22 cellular contexts compared by ENCODE assay signal in the genomic region with DNA sequence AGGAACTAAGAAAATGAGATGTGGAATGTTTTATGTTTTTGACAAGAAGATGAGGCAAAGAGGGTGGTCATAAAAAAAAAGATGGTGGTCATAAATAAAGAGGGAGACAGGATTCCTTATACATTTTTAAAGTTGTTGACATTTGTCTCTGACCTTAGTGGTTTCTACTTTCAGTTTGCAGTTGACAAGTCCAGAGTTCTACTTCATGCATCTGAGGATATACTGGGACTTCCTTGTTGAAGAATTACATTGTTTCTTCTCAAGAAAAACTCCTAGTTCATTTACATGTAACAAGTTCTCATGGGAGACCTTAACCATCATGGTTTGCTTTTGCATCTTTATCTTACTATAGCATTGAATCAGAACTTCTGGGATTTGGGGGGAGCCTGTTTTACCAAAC. TPM values are rescaled to one million over a fixed set of nuclear protein-coding genes. Genes with fewer than 3 reads are reported as not detected.
DNase-seq lines count a peak whose midpoint lies in the region; ATAC-seq and TF ChIP-seq lines count a peak whose summit lies in the region.
"Had no signal": no experiment of that assay in that cellular context is flagged by ENCODE, and none has a peak within 500 bp of the region (broad histone marks: within the 10 kb centered on the region; RNA-seq: fewer than 3 reads in every experiment).

No MANE protein-coding gene starts in this region.

- no peaks in the 10 kb centered on the region for H3K36me3 ChIP-seq in Loucy (ENCODE audit: insufficient read depth, low read length)

- no peaks in the 10 kb centered on the region for H4K20me1 ChIP-seq in Loucy (ENCODE audit: insufficient read depth, low read length, poor library complexity, severe bottlenecking)

- peaks cover 43% of the 10 kb centered on the region for H3K4me1 Mint-ChIP-seq in T-helper 1 cell treated with Interleukin-12 subunit alpha and Interleukin-12 subunit beta and Interleukin-4 antibody, amounts not matched to agents 30 μg/mL and 1 μg/mL, for 36 hours (ENCODE audit: low read depth)

- peaks cover 32% of the 10 kb centered on the region for H3K27me3 Mint-ChIP-seq in T-helper 1 cell treated with Interleukin-12 subunit alpha and Interleukin-12 subunit beta and Interleukin-4 antibody, amounts not matched to agents 30 μg/mL and 1 μg/mL, for 36 hours (ENCODE audit: low read depth)

- peak overlapping the region; percentile 19 for H3K4me3 Mint-ChIP-seq in T-helper 1 cell treated with Interleukin-12 subunit alpha and Interleukin-12 subunit beta and Interleukin-4 antibody, amounts not matched to agents 30 μg/mL and 1 μg/mL, for 36 hours
- H3K4me3 Mint-ChIP-seq: CD8-positive, alpha-beta T cell; HFFc6 had no signal

- H3K9ac ChIP-seq in Loucy (ENCODE audit: low read depth, low read length, poor library complexity, severe bottlenecking) = no peak overlapping the region

- no peaks in the 10 kb centered on the region for H3F3A ChIP-seq in Loucy (ENCODE audit: low read depth)

- peak overlapping the region; percentile 68; the same call in 1 of the 2 replicates for H2AFZ ChIP-seq in Loucy (ENCODE audit: low read length)

- ATAC-seq in GM21723 (IDR thresholded peaks at IDR 0.05; ENCODE audit: unreplicated experiment) (peak; percentile 57), left colon (peak; percentile 60)
- ATAC-seq: CD8-positive, alpha-beta T cell; HepG2; Panc1 had no signal

- H3K4me2 ChIP-seq in Loucy (ENCODE audit: low read depth, low read length, poor library complexity, severe bottlenecking) = no peak overlapping the region

- no peaks in the 10 kb centered on the region for H3K27me3 ChIP-seq in Loucy (ENCODE audit: insufficient read depth, low read length, poor library complexity, severe bottlenecking)

- TF ChIP-seq CTCF in Loucy (conservative IDR thresholded peaks at IDR 0.05; ENCODE audit: low read length) = no peak

- H3K9me3 ChIP-seq in Loucy (ENCODE audit: insufficient read depth, low read depth, low read length) = no peaks in the 10 kb centered on the region

- H3K36me3 Mint-ChIP-seq in T-helper 1 cell treated with Interleukin-12 subunit alpha and Interleukin-12 subunit beta and Interleukin-4 antibody, amounts not matched to agents 30 μg/mL and 1 μg/mL, for 36 hours (ENCODE audit: low read depth) = peaks cover 2% of the 10 kb centered on the region
- H3K36me3 Mint-ChIP-seq: CD8-positive, alpha-beta T cell had no signal

- no peaks in the 10 kb centered on the region for H3K9me2 ChIP-seq in Loucy (replicated peaks; ENCODE audit: low read depth, low read length)

- no peaks in the 10 kb centered on the region for H3K4me1 ChIP-seq in Loucy (ENCODE audit: insufficient read depth, low read length, poor library complexity, severe bottlenecking)

- no peak overlapping the region for H3K4me3 ChIP-seq in Loucy (ENCODE audit: low read length, poor library complexity, severe bottlenecking)
- H3K4me3 ChIP-seq: SK-N-MC had no signal

- no peaks in the 10 kb centered on the region for H3K79me2 ChIP-seq in Loucy (ENCODE audit: insufficient read depth, low read length)

- peaks cover 4% of the 10 kb centered on the region for H3K9me3 Mint-ChIP-seq in T-helper 1 cell treated with Interleukin-12 subunit alpha and Interleukin-12 subunit beta and Interleukin-4 antibody, amounts not matched to agents 30 μg/mL and 1 μg/mL, for 36 hours
- H3K9me3 Mint-ChIP-seq: CD8-positive, alpha-beta T cell; HFFc6 had no signal

- peak overlapping the region; percentile 79 for H3K27ac Mint-ChIP-seq in T-helper 1 cell treated with Interleukin-12 subunit alpha and Interleukin-12 subunit beta and Interleukin-4 antibody, amounts not matched to agents 30 μg/mL and 1 μg/mL, for 36 hours
- H3K27ac Mint-ChIP-seq: CD8-positive, alpha-beta T cell; HFFc6 had no signal

- DNase-seq in T-helper 1 cell (no peak), left colon (no peak), NCI-H2107 treated with DMSO at 0.1 percent for 48 hours (lab: John Stamatoyannopoulos, UW; ENCODE audit: unreplicated experiment) (no peak), AG20443 (ENCODE audit: low spot score) (no peak), glomerular visceral epithelial cell (ENCODE audit: extremely low spot score) (no peak)
- DNase-seq: CD8-positive, alpha-beta T cell; DND-41; GOT3; HFFc6; KG1; NCI-H1092; NCI-H146; NCI-H2081; NCI-H510A; NCI-H82 had no signal

- intact Hi-C loops in left colon (cut with DNase I, micrococcal nuclease) = no loop called here

RNA-seq across cellular contexts. Expression of gene OR6X1, which starts 1.2 kb away (rescaled TPM):
- total RNA-seq in left colon = not detected
- total RNA-seq: CD8-positive, alpha-beta T cell; HepG2; HFFc6; M059J had no signal

RNA-seq across cellular contexts. Expression of gene ZNF202, which starts 11.7 kb away (rescaled TPM):
- 1 to 10 TPM; 7.5 to 7.7 TPM for total RNA-seq in left colon

RNA-seq across cellular contexts. Expression of gene OR6M1, which starts 53.0 kb away (rescaled TPM):
- total RNA-seq in left colon = not detected
- total RNA-seq: CD8-positive, alpha-beta T cell; HepG2; HFFc6; M059J had no signal
